In genomic region chr1:192892934-192893333, GRCh38 we compare ENCODE assay signal across 14 cellular contexts.
DNase-seq lines count a peak whose midpoint lies in the region; TF ChIP-seq lines count a peak whose summit lies in the region.
"Had no signal": no experiment of that assay in that cellular context is flagged by ENCODE, and none has a peak within 500 bp of the region (broad histone marks: within the 10 kb centered on the region; RNA-seq: fewer than 3 reads in every experiment).

No MANE protein-coding gene starts in this region.

- dilution Hi-C loops in mammary epithelial cell (cut with HindIII; ENCODE audit: low sequenced_read_pairs): no loop called here

- H2AFZ ChIP-seq in mammary epithelial cell (ENCODE audit: low read depth, low read length): peak overlapping the region; percentile 5

- intact Hi-C loops in mammary epithelial cell (cut with micrococcal nuclease): no loop called here
- intact Hi-C loops in esophagus muscularis mucosa (cut with DNase I): no loop called here

- no peak for TF ChIP-seq EP300 in esophagus muscularis mucosa (IDR thresholded peaks at IDR 0.05)

- H3K9ac ChIP-seq in mammary epithelial cell (ENCODE audit: insufficient read depth, low read length): no peak overlapping the region

- H3K9me3 ChIP-seq in mammary epithelial cell (replicated peaks; ENCODE audit: insufficient read depth, low read length) (no peaks in the 10 kb centered on the region), esophagus muscularis mucosa (no peaks in the 10 kb centered on the region)
- H3K9me3 ChIP-seq: HAP-1 had no signal

- TF ChIP-seq POLR2A in esophagus muscularis mucosa (IDR thresholded peaks at IDR 0.05; ENCODE audit: low read depth): no peak

- H4K20me1 ChIP-seq in mammary epithelial cell (ENCODE audit: insufficient read depth, low read length): no peaks in the 10 kb centered on the region

- WGBS in mammary epithelial cell (ENCODE audit: low coverage, missing lambda C conversion rate): 0% methylated on average over 1 of the region's 1 CpG
- WGBS in esophagus muscularis mucosa: 0% methylated on average over 1 of the region's 1 CpG

- BruUV-seq in mammary epithelial cell (replicated peaks; lab: Mats Ljungman, UMichigan): no TSS peak

- peak overlapping the region; percentile 22 for H3K4me2 ChIP-seq in mammary epithelial cell (ENCODE audit: insufficient read depth, low read depth, low read length)

- CTCF ChIA-PET in mammary epithelial cell (lab: Charles Lee; ENCODE audit: low non-redundant PET): no interaction called here

- H3K27me3 ChIP-seq in mammary epithelial cell (ENCODE audit: insufficient read depth, low read length): no peaks in the 10 kb centered on the region
- no peaks in the 10 kb centered on the region for H3K27me3 ChIP-seq in esophagus muscularis mucosa

- DNase-seq in HPDE6-E6E7 (ENCODE audit: extremely low spot score) (peak; percentile 26), mammary epithelial cell (peak; percentile 85), esophagus muscularis mucosa (ENCODE audit: extremely low spot score) (no peak), left kidney (ENCODE audit: low read depth, low spot score) (peak; percentile 8), NCI-H128 (lab: John Stamatoyannopoulos, UW; ENCODE audit: unreplicated experiment) (no peak), OCI-M2 (lab: John Stamatoyannopoulos, UW; ENCODE audit: unreplicated experiment) (no peak), GM19238 (ENCODE audit: insufficient read length, low spot score) (no peak)
- DNase-seq: C1 segment of cervical spinal cord; Calu3; CD4-positive, alpha-beta T cell; DMS79; GOT3 had no signal

- peak overlapping the region; percentile 70 for H3K27ac ChIP-seq in mammary epithelial cell (ENCODE audit: insufficient read depth, low read depth, low read length)
- peak overlapping the region in 3 of 4 donors; percentile 40 to 66 (median 57) for H3K27ac ChIP-seq in esophagus muscularis mucosa (replicated peaks in 1 of 4)

- H3K4me1 ChIP-seq in mammary epithelial cell (ENCODE audit: insufficient read depth, low read length): peaks cover 18% of the 10 kb centered on the region
- H3K4me1 ChIP-seq in esophagus muscularis mucosa: peaks cover 0 to 32% (median 22%) of the 10 kb centered on the region in 4 donors

- in situ Hi-C loops in mammary epithelial cell (cut with MboI; ENCODE audit: low sequenced_read_pairs in 2 of 2): no loop called here

- TF ChIP-seq CTCF in mammary epithelial cell (conservative IDR thresholded peaks at IDR 0.05 in 1 of 2, IDR thresholded peaks at IDR 0.05 in 1 of 2; ENCODE audit: extremely low read depth in 1 of 2, insufficient read depth in 1 of 2, low read depth in 1 of 2, low read length in 2 of 2) (no peak), esophagus muscularis mucosa (IDR thresholded peaks at IDR 0.05) (no peak)

- H3K79me2 ChIP-seq in mammary epithelial cell (ENCODE audit: insufficient read depth, low read length): no peaks in the 10 kb centered on the region

- H3K4me3 ChIP-seq in mammary epithelial cell (replicated peaks in 1 of 3; ENCODE audit: insufficient read depth in 1 of 3, low read depth in 2 of 3, low read length in 3 of 3) (no peak overlapping the region), esophagus muscularis mucosa (no peak overlapping the region)
- H3K4me3 ChIP-seq: GM12878, HAP-1 had no signal

- H3K36me3 ChIP-seq in mammary epithelial cell (ENCODE audit: insufficient read depth, low read length) (no peaks in the 10 kb centered on the region), esophagus muscularis mucosa (no peaks in the 10 kb centered on the region)
- H3K36me3 ChIP-seq: HAP-1 had no signal

Comparison
In these comparisons a context has a peak if more than half of its experiments do, and no peak if none do; other contexts are left out.
1. DNase-seq: peak in HPDE6-E6E7 (single experiment), mammary epithelial cell (single experiment) and left kidney (single experiment); none in esophagus muscularis mucosa (single experiment), NCI-H128 (single experiment), OCI-M2 (single experiment) and GM19238 (single experiment).